In the genomic region with DNA sequence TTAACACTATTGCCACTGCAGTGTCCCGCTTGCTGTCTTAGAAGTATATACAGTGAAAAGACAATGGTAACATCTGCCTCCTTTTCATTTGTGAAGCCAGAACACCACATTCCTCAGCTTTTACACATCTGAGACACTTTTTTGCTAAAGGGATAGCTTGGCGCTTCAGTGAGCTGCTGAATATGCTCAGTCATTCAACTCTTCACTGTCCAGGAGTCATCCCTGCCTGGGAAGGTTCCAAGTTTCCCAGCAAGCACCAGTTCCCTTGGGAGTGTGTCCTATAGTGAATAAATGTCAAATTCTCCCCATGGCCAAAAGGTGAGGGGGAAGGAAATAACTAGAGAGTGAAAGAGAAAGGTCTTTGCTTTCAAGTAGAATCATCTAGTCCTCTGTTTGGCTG, we compare ENCODE assay signal across 16 cellular contexts. TPM values are rescaled to one million over a fixed set of nuclear protein-coding genes. Genes with fewer than 3 reads are reported as not detected.
DNase-seq lines count a peak whose midpoint lies in the region; ATAC-seq, FAIRE-seq and TF ChIP-seq lines count a peak whose summit lies in the region.
"Had no signal": no experiment of that assay in that cellular context is flagged by ENCODE, and none has a peak within 500 bp of the region (broad histone marks: within the 10 kb centered on the region; RNA-seq: fewer than 3 reads in every experiment).

No MANE protein-coding gene starts in this region.

- H3K27ac ChIP-seq in astrocyte (ENCODE audit: low read depth, low read length) (peak overlapping the region; percentile 51), pancreas (no peak overlapping the region)
- H3K27ac ChIP-seq: BLaER1, WERI-Rb-1 had no signal

- no peaks in the 10 kb centered on the region for H4K20me1 ChIP-seq in astrocyte (ENCODE audit: insufficient read depth, low read length)
- H4K20me1 ChIP-seq: BLaER1 had no signal

- 94 to 98% methylated on average over 2 of the region's 2 CpGs for WGBS in pancreas, 2 donors

- H3K9me3 Mint-ChIP-seq in HFFc6 (no peaks in the 10 kb centered on the region), astrocyte (ENCODE audit: unreplicated experiment) (no peaks in the 10 kb centered on the region)
- H3K9me3 Mint-ChIP-seq: brain had no signal

- H3K36me3 Mint-ChIP-seq in HFFc6 (ENCODE audit: low read depth) (peaks cover 29% of the 10 kb centered on the region), astrocyte (ENCODE audit: low read depth, unreplicated experiment) (peaks cover 10% of the 10 kb centered on the region)

- in situ Hi-C loops in ACHN (cut with HindIII; ENCODE audit: low pct_ligation_motif_present, low pct_unique_long_range_greater_than_20kb, low sequenced_read_pairs) = no loop called here

- H3K4me3 Mint-ChIP-seq in HFFc6 (peak overlapping the region; percentile 43; the same call in 1 of the 2 replicates), astrocyte (ENCODE audit: unreplicated experiment) (no peak overlapping the region)
- H3K4me3 Mint-ChIP-seq: brain had no signal

- H3K4me1 ChIP-seq in astrocyte (ENCODE audit: insufficient read depth, low read length) = peaks cover 31% of the 10 kb centered on the region
- H3K4me1 ChIP-seq in pancreas = peaks cover 0 to 4% (median 0%) of the 10 kb centered on the region in 3 donors
- H3K4me1 ChIP-seq: BLaER1 had no signal

- H3K4me1 Mint-ChIP-seq in HFFc6 (ENCODE audit: low read depth) (peaks cover 51% of the 10 kb centered on the region), astrocyte (ENCODE audit: low read depth, unreplicated experiment) (peaks cover 40% of the 10 kb centered on the region)

- H3K27me3 ChIP-seq in astrocyte (ENCODE audit: insufficient read depth, low read length) = no peaks in the 10 kb centered on the region
- no peaks in the 10 kb centered on the region for H3K27me3 ChIP-seq in pancreas
- H3K27me3 ChIP-seq: BLaER1 had no signal

- peaks cover 3% of the 10 kb centered on the region for H3K27me3 Mint-ChIP-seq in HFFc6 (ENCODE audit: insufficient read depth)
- no peaks in the 10 kb centered on the region for H3K27me3 Mint-ChIP-seq in astrocyte (ENCODE audit: low read depth, unreplicated experiment)
- H3K27me3 Mint-ChIP-seq: brain had no signal

- TF ChIP-seq CTCF in HFFc6 (IDR thresholded peaks at IDR 0.05) = no peak
- TF ChIP-seq CTCF in astrocyte (IDR thresholded peaks at IDR 0.05; ENCODE audit: insufficient read depth, low read depth, low read length) = no peak
- TF ChIP-seq CTCF in pancreas (IDR thresholded peaks at IDR 0.05) = no peak

- no peaks in the 10 kb centered on the region for H3K9me3 ChIP-seq in astrocyte (ENCODE audit: insufficient read depth, low read depth, low read length)
- H3K9me3 ChIP-seq in pancreas = no peaks in the 10 kb centered on the region
- H3K9me3 ChIP-seq: BLaER1 had no signal

- H3K4me2 ChIP-seq in astrocyte (ENCODE audit: low read length) = peak overlapping the region; percentile 26
- H3K4me2 ChIP-seq: BLaER1 had no signal

- intact Hi-C loops in pancreas (cut with DNase I) = loop anchor here in 1 of 3 donors (10.0 kb wide), 1 partner anchor 108 kb away; no protein-coding TSS in a partner anchor

- ATAC-seq in pancreas = no peak

- H3K27ac Mint-ChIP-seq in HFFc6 (peak overlapping the region; percentile 95), astrocyte (ENCODE audit: unreplicated experiment) (peak overlapping the region; percentile 96)

- H3K36me3 ChIP-seq in astrocyte (ENCODE audit: insufficient read depth, low read length) = no peaks in the 10 kb centered on the region
- peaks cover 0 to 20% (median 3%) of the 10 kb centered on the region in 3 donors for H3K36me3 ChIP-seq in pancreas

- H3K4me3 ChIP-seq in astrocyte (ENCODE audit: insufficient read depth, low read depth, low read length) (no peak overlapping the region), pancreas (no peak overlapping the region)
- H3K4me3 ChIP-seq: BLaER1 had no signal

- peak overlapping the region; percentile 32 for H3K9ac ChIP-seq in astrocyte (ENCODE audit: low read length)
- H3K9ac ChIP-seq: BLaER1 had no signal

- peak; percentile 89 for DNase-seq in ACHN
- DNase-seq in HFFc6 = peak; percentile 86
- peak; percentile 79 for DNase-seq in astrocyte (ENCODE audit: low read depth)
- peak; percentile 86 for DNase-seq in glomerular visceral epithelial cell (ENCODE audit: extremely low spot score)
- DNase-seq in pancreas = no peak
- DNase-seq in NCI-H2227 treated with DMSO at 0.1 percent for 48 hours (lab: John Stamatoyannopoulos, UW) = no peak
- no peak for DNase-seq in NCI-H2029 treated with DMSO at 0.1 percent for 48 hours (lab: John Stamatoyannopoulos, UW)
- no peak for DNase-seq in NOMO-1 treated with dmso at 0.1 percent for 144 hours (lab: John Stamatoyannopoulos, UW; ENCODE audit: unreplicated experiment)
- DNase-seq: NCI-H1417 treated with DMSO at 0.1 percent for 48 hours; NCI-H82; Right ventricle myocardium superior; stimulated activated CD4-positive, alpha-beta T cell treated with anti-CD3 and anti-CD28 coated beads, Interleukin-2, amount 100 ng/mL, for 24 hours; WERI-Rb-1 had no signal

- FAIRE-seq in astrocyte (lab: Jason Lieb, UNC) = peak; percentile 41
- FAIRE-seq in pancreas (lab: Jason Lieb, UNC) = no peak
- FAIRE-seq: endometrium had no signal

- H2AFZ ChIP-seq in astrocyte (ENCODE audit: low read depth, low read length) = no peak overlapping the region

- no peaks in the 10 kb centered on the region for H3K79me2 ChIP-seq in astrocyte (ENCODE audit: insufficient read depth, low read length)

RNA-seq across cellular contexts. Expression of a gene that starts 25.4 kb away (rescaled TPM):
- 10 to 100 TPM; 13.6 to 16.2 (median 15.8) TPM for total RNA-seq in HFFc6 (2021; fragmentation: NEBNext Ultra II Directional; extraction: Animal tissue kit (Norgen Biotek cat#: 25700))
- total RNA-seq in astrocyte (16.2 and 18.7 TPM in 2 replicates), pancreas (10 to 100 TPM in 1 of 6 donors, 1 to 10 TPM in 5; 6.0 to 10.9 (median 8.2) TPM)
- polyA plus RNA-seq in pancreas = 1 to 10 TPM; 3.0 to 4.6 TPM

Comparison
In these comparisons a context has a peak if more than half of its experiments do, and no peak if none do; other contexts are left out.
1. DNase-seq: peak in ACHN (single experiment), HFFc6 (single experiment), astrocyte (single experiment) and glomerular visceral epithelial cell (single experiment); none in pancreas (0 of 6), NCI-H2227 treated with DMSO at 0.1 percent for 48 hours (single experiment), NCI-H2029 treated with DMSO at 0.1 percent for 48 hours (single experiment) and NOMO-1 treated with dmso at 0.1 percent for 144 hours (single experiment).